In the genomic region with DNA sequence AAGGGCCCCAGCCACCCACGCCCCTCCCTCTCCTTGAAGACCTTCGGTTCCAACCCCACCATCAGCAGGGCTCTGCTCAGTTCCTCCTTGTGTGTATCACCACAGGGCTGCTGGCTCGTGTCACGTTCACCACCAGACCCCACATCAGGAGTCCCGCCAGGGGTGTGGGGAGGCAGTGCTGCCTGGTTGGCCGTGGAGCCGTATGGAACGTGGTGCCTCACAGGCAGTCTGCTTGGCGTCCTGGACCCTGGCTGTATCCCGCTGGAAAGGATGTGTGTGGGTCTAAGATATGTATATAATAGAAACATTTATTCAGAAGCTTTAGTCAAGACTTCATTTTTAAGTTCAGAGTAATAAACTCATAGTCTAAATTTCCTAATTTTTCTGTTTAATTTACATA, we compare ENCODE assay signal across 2 cellular contexts. TPM values are rescaled to one million over a fixed set of nuclear protein-coding genes. Genes with fewer than 3 reads are reported as not detected.
"Had no signal": no experiment of that assay in that cellular context is flagged by ENCODE, and none has a peak within 500 bp of the region (broad histone marks: within the 10 kb centered on the region; RNA-seq: fewer than 3 reads in every experiment).

No MANE protein-coding gene starts in this region.

RNA-seq across cellular contexts. Expression of gene MUC20, which starts 40.1 kb away (rescaled TPM):
- total RNA-seq: LHCN-M2, SJSA1 had no signal
